ENCODE assay signal across 11 cellular contexts in the genomic region with DNA sequence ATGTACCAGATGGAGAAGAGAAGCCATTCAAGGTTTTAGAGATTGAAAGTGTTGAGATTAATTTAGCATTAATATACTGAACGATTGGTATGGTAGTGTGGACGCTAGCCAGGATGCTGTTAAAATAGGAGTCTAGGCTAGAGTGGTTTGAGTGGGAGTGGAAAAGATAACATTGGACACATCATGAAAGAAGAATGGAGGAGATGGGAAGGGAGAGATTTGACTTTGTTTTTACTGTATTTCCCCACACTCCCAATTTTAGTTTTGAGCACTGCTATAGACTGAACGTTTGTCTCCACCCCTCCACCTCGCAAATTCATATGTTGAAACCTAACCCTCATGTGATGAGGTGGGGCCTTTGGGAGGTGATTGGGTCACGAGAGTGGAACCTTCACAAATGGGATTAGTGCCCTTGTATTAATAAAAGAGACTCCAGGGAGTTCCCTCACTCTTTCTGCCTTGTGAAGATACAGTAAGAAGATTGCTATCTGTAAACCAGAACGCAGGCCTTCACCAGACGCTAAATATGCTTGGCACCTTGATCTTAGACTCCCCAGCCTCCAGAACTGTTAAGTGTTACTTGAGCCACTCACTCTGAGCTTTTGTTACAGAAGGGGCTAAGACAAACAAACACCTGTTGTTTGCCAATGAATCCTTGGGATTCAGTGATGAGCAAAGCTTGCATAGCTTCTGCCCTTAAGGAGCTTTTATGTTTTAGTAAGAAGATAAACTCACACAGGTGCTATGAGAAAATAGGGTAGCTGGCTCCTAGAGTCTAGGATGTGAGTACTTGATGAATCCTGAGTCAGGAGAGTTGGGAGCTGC. TPM values are rescaled to one million over a fixed set of nuclear protein-coding genes. Genes with fewer than 3 reads are reported as not detected.
DNase-seq lines count a peak whose midpoint lies in the region; ATAC-seq, FAIRE-seq and TF ChIP-seq lines count a peak whose summit lies in the region.
"Had no signal": no experiment of that assay in that cellular context is flagged by ENCODE, and none has a peak within 500 bp of the region (broad histone marks: within the 10 kb centered on the region; RNA-seq: fewer than 3 reads in every experiment).

No MANE protein-coding gene starts in this region.

- no peaks in the 10 kb centered on the region for H3F3A ChIP-seq in MM.1S (ENCODE audit: insufficient read depth, low read length)

- H3K4me2 ChIP-seq in H1 (ENCODE audit: insufficient read depth in 1 of 2, low read depth in 2 of 2, low read length in 2 of 2) (peak overlapping the region; percentile 61 to 87), MM.1S (ENCODE audit: low read depth, low read length) (no peak overlapping the region)

- H3K27ac ChIP-seq in H1 (ENCODE audit: low read depth, low read length) (no peak overlapping the region), psoas muscle (peak overlapping the region; percentile 43), MM.1S (ENCODE audit: low read length) (no peak overlapping the region)

- no peak overlapping the region for H2AFZ ChIP-seq in H1 (ENCODE audit: low read length)
- no peak overlapping the region for H2AFZ ChIP-seq in MM.1S (ENCODE audit: low read length)

- POLR2A ChIA-PET in activated CD4-positive, alpha-beta T cell treated with anti-CD3 and anti-CD28 coated beads for 36 hours (lab: Charles Lee), result interaction anchor here (0.6 kb wide), 1 partner anchor 69 kb away, joined by 5 read pairs; no protein-coding TSS in a partner anchor
- POLR2A ChIA-PET in H1 (lab: Charles Lee; ENCODE audit: partially characterized antibody), result interaction anchor here (0.7 to 0.8 kb wide), 2 partner anchors 11 to 25 kb away, joined by 3 read pairs; partner anchors contain the start of gene USP9X

- CTCF ChIA-PET in activated CD4-positive, alpha-beta T cell treated with anti-CD3 and anti-CD28 coated beads for 36 hours (lab: Charles Lee), result no interaction called here
- CTCF ChIA-PET in H1 (lab: Charles Lee; ENCODE audit: partially characterized antibody), result no interaction called here

- no peak for ATAC-seq in activated CD4-positive, alpha-beta T cell treated with anti-CD3 and anti-CD28 coated beads for 36 hours
- ATAC-seq in psoas muscle (peak in 1 of 4 donors; percentile 17), GM19351 (IDR thresholded peaks at IDR 0.05; ENCODE audit: unreplicated experiment) (no peak)

- TF ChIP-seq CTCF in H1 (IDR thresholded peaks at IDR 0.05; ENCODE audit: control extremely low read depth in 1 of 3, insufficient read depth in 1 of 3, low read depth in 1 of 3, low read length in 3 of 3) (no peak), psoas muscle (IDR thresholded peaks at IDR 0.05) (no peak), MM.1S (IDR thresholded peaks at IDR 0.05; ENCODE audit: low read length) (no peak)

- H3K27ac Mint-ChIP-seq in activated CD4-positive, alpha-beta T cell treated with anti-CD3 and anti-CD28 coated beads for 36 hours, result peak overlapping the region; percentile 77

- H3K4me3 Mint-ChIP-seq in activated CD4-positive, alpha-beta T cell treated with anti-CD3 and anti-CD28 coated beads for 36 hours, result peak overlapping the region; percentile 26

- H4K91ac ChIP-seq in H1 (replicated peaks; ENCODE audit: insufficient read length, low read length), result no peak overlapping the region

- no peak for DNase-seq in activated CD4-positive, alpha-beta T cell treated with anti-CD3 and anti-CD28 coated beads for 36 hours
- DNase-seq in activated CD4-positive, alpha-beta T cell treated with anti-CD3 and anti-CD28 coated beads for 48 hours, result no peak
- peak; percentile 69 for DNase-seq in NCI-H226
- DNase-seq in H1 (ENCODE audit: low read depth in 1 of 2, low spot score in 2 of 2), result no peak
- DNase-seq in psoas muscle, result no peak
- DNase-seq in MM.1S, result no peak
- no peak for DNase-seq in HT-29 (ENCODE audit: low spot score)
- DNase-seq: SHP77 treated with DMSO at 0.1 percent for 48 hours had no signal

- H2BK5ac ChIP-seq in H1 (ENCODE audit: low read depth, low read length), result no peak overlapping the region

- no peak overlapping the region for H4K8ac ChIP-seq in H1 (ENCODE audit: extremely low read depth, insufficient read depth, low read length)

- H3K9ac ChIP-seq in H1 (replicated peaks in 1 of 4; ENCODE audit: extremely low read depth in 1 of 4, low read depth in 3 of 4, low read length in 3 of 4) (no peak overlapping the region; a peak in 1 of 7 replicates), MM.1S (ENCODE audit: low read length) (no peak overlapping the region)

- no peak overlapping the region for H2BK12ac ChIP-seq in H1 (ENCODE audit: low read depth, low read length)

- H4K20me1 ChIP-seq in H1 (replicated peaks in 1 of 2; ENCODE audit: control insufficient read depth in 1 of 2, insufficient read depth in 2 of 2, low read length in 2 of 2) (peaks cover 8 to 16% of the 10 kb centered on the region in 2 experiments), MM.1S (ENCODE audit: insufficient read depth, low read length) (peaks cover 45% of the 10 kb centered on the region)

- no peak for TF ChIP-seq RAD21 in H1 (IDR thresholded peaks at IDR 0.05 in 1 of 2, conservative IDR thresholded peaks at IDR 0.05 in 1 of 2; ENCODE audit: low read depth in 2 of 2, low read length in 2 of 2)

- H3K9me2 ChIP-seq in MM.1S (replicated peaks; ENCODE audit: insufficient read depth, low read length), result no peaks in the 10 kb centered on the region

- peaks cover 70% of the 10 kb centered on the region for H3K4me1 Mint-ChIP-seq in activated CD4-positive, alpha-beta T cell treated with anti-CD3 and anti-CD28 coated beads for 36 hours

- H3K36me3 ChIP-seq in H1 (ENCODE audit: control insufficient read depth in 2 of 4, insufficient read depth in 4 of 4, low read length in 3 of 4) (no peaks in the 10 kb centered on the region; a peak in 1 of 8 replicates), psoas muscle (ENCODE audit: insufficient read depth in 1 of 2, low read depth in 1 of 2) (no peaks in the 10 kb centered on the region), MM.1S (replicated peaks; ENCODE audit: insufficient read depth, low read length) (no peaks in the 10 kb centered on the region)

- no peak overlapping the region for H3K56ac ChIP-seq in H1 (replicated peaks; ENCODE audit: insufficient read length, low read depth, low read length)

- H4K5ac ChIP-seq in H1 (ENCODE audit: insufficient read length, low read depth, low read length), result no peak overlapping the region

- no peak overlapping the region for H3K4ac ChIP-seq in H1 (replicated peaks; ENCODE audit: insufficient read length, low read depth, low read length)

- no peak overlapping the region for H2AK5ac ChIP-seq in H1 (ENCODE audit: low read depth, low read length)

- H3K27me3 ChIP-seq in H1 (replicated peaks in 1 of 4; ENCODE audit: control insufficient read depth in 3 of 4, extremely low read depth in 1 of 4, insufficient read depth in 3 of 4, low read length in 3 of 4) (no peaks in the 10 kb centered on the region), psoas muscle (ENCODE audit: insufficient read depth in 3 of 3, low read length in 2 of 3) (no peaks in the 10 kb centered on the region), MM.1S (replicated peaks; ENCODE audit: insufficient read depth, low read length) (no peaks in the 10 kb centered on the region)

- no peaks in the 10 kb centered on the region for H3K27me3 Mint-ChIP-seq in activated CD4-positive, alpha-beta T cell treated with anti-CD3 and anti-CD28 coated beads for 36 hours

- H2BK120ac ChIP-seq in H1 (replicated peaks; ENCODE audit: low read depth, low read length), result no peak overlapping the region

- no peak for FAIRE-seq in H1 (lab: Jason Lieb, UNC)
- FAIRE-seq: GM19239 had no signal

- H3K14ac ChIP-seq in H1 (ENCODE audit: insufficient read length), result no peak overlapping the region

- H3K79me1 ChIP-seq in H1 (ENCODE audit: low read depth, low read length), result no peaks in the 10 kb centered on the region

- peaks cover 0 to 15% (median 6%) of the 10 kb centered on the region in 4 experiments; a peak in 2 of 7 replicates for H3K4me1 ChIP-seq in H1 (replicated peaks in 1 of 4; ENCODE audit: control insufficient read depth in 3 of 4, insufficient read depth in 4 of 4, low read length in 3 of 4)
- H3K4me1 ChIP-seq in psoas muscle, result peaks cover 43% of the 10 kb centered on the region
- 0 out of 2 replicates have a peak, but pooled peaks cover 4% of the 10 kb centered on the region for H3K4me1 ChIP-seq in MM.1S (ENCODE audit: low read length)

- H3K4me3 ChIP-seq in H1 (ENCODE audit: extremely low read depth in 1 of 4, insufficient read depth in 2 of 4, low read depth in 3 of 4, low read length in 4 of 4) (peak overlapping the region in 2 of 4 experiments; percentile 14 to 49; a peak in 3 of 8 replicates), psoas muscle (no peak overlapping the region), MM.1S (ENCODE audit: low read length) (no peak overlapping the region)
- H3K4me3 ChIP-seq: lung had no signal

- H3K23me2 ChIP-seq in H1 (ENCODE audit: low read depth, low read length), result 0 out of 2 replicates have a peak, but pooled peaks cover 1% of the 10 kb centered on the region

- H3K36me3 Mint-ChIP-seq in activated CD4-positive, alpha-beta T cell treated with anti-CD3 and anti-CD28 coated beads for 36 hours (ENCODE audit: low read depth), result peaks cover 7% of the 10 kb centered on the region

- TF ChIP-seq POLR2A in H1 (IDR thresholded peaks at IDR 0.05; ENCODE audit: control extremely low read depth in 1 of 2, low read depth in 2 of 2, low read length in 2 of 2), result no peak

- H2BK15ac ChIP-seq in H1 (ENCODE audit: low read length), result no peak overlapping the region

- no peak overlapping the region for H3K23ac ChIP-seq in H1 (ENCODE audit: insufficient read length)

- H3K9me3 ChIP-seq in H1 (ENCODE audit: insufficient read depth in 2 of 2, low read depth in 1 of 2, low read length in 1 of 2) (no peaks in the 10 kb centered on the region), psoas muscle (no peaks in the 10 kb centered on the region), MM.1S (replicated peaks; ENCODE audit: insufficient read depth, low read length) (no peaks in the 10 kb centered on the region)

- H3K18ac ChIP-seq in H1 (ENCODE audit: extremely low read depth, low read length), result no peak overlapping the region

- H2BK20ac ChIP-seq in H1 (ENCODE audit: low read length), result no peak overlapping the region

- no peak for TF ChIP-seq EP300 in H1 (IDR thresholded peaks at IDR 0.05; ENCODE audit: borderline replicate concordance in 1 of 2, low read depth in 2 of 2, low read length in 2 of 2)

- H3K79me2 ChIP-seq in H1 (ENCODE audit: control insufficient read depth in 1 of 2, insufficient read depth in 2 of 2, low read length in 2 of 2), result peaks cover 34 to 99% of the 10 kb centered on the region in 2 experiments
- peaks cover 90% of the 10 kb centered on the region for H3K79me2 ChIP-seq in MM.1S (ENCODE audit: low read length)

- intact Hi-C loops in activated CD4-positive, alpha-beta T cell treated with anti-CD3 and anti-CD28 coated beads for 36 hours (cut with DNase I, micrococcal nuclease), result loop anchor here (10.0 kb wide), 4 partner anchors 96 to 526 kb away; partner anchors contain the start of genes ATP6AP2 (in 1 of the 2), DDX3X (in 1 of the 2) and MED14 (in 1 of the 2)
- intact Hi-C loops in psoas muscle (cut with DNase I), result loop anchor here in 1 of 2 donors (5.0 to 10.0 kb wide), 2 partner anchors 236 to 459 kb away; no protein-coding TSS in a partner anchor

- 49% methylated on average over 5 of the region's 7 CpGs; no CpG with 5 or more reads in 1 of the 2 experiments for WGBS in H1 (ENCODE audit: extremely low coverage in 1 of 2, insufficient coverage in 1 of 2, insufficient read length in 1 of 2, insufficient replicate concordance in 2 of 2, low coverage in 1 of 2, low lambda C conversion rate in 2 of 2, missing lambda C conversion rate in 1 of 2), 2 experiments
- WGBS in psoas muscle, 3 donors, result 15 to 64% (median 40%) methylated on average over 7 of the region's 7 CpGs

- H3K9me3 Mint-ChIP-seq in activated CD4-positive, alpha-beta T cell treated with anti-CD3 and anti-CD28 coated beads for 36 hours (ENCODE audit: low read depth), result peaks cover 4% of the 10 kb centered on the region

RNA-seq across cellular contexts. Expression of gene USP9X, which starts 25.8 kb away (rescaled TPM):
- 10 to 100 TPM; 53.9 to 60.6 TPM for total RNA-seq in activated CD4-positive, alpha-beta T cell treated with anti-CD3 and anti-CD28 coated beads for 36 hours
- total RNA-seq in H1 (2021; fragmentation: NEBNext Ultra II Directional; extraction: Animal tissue kit (Norgen Biotek cat#: 25700)), result 299 and 300 TPM in 2 replicates
- polyA plus RNA-seq in H1 (2011; rRNA removed) (58.2 and 79.2 TPM in 2 replicates), psoas muscle (10 to 100 TPM; 19.4 to 44.9 (median 24.6) TPM)
- 102 TPM for polyA plus RNA-seq in H1 (2011; cell fraction: cytosol; rRNA removed)
- polyA plus RNA-seq in H1 (2011; cell fraction: nucleus; rRNA removed), result 114 TPM
- polyA plus RNA-seq in H1 (2012, experiment 1 of 2), result 119 to 210 TPM (median 146 TPM) in 4 replicates
- 5.3 TPM for polyA plus RNA-seq in H1 (2012, experiment 2 of 2)
- polyA plus RNA-seq in H1 (2013, experiment 1 of 2), result 52.3 TPM
- 45.5 TPM for polyA plus RNA-seq in H1 (2013, experiment 2 of 2)
- polyA minus RNA-seq in H1 (2011; rRNA and poly(A)+ RNA removed), result 1,122 and 1,571 TPM in 2 replicates
- 404 TPM for polyA minus RNA-seq in H1 (2011; cell fraction: cytosol; rRNA and poly(A)+ RNA removed)
- polyA minus RNA-seq in H1 (2011; cell fraction: nucleus; rRNA and poly(A)+ RNA removed), result 796 TPM
- total RNA-seq in psoas muscle, result 100 to 1,000 TPM in 3 of 4 donors, 10 to 100 TPM in 1; 87.4 to 138 (median 127) TPM
- 23.3 and 27.4 TPM in 2 replicates for total RNA-seq in HT-29 (2014; rRNA removed; shearing (Covaris generic))
